In the genomic region with DNA sequence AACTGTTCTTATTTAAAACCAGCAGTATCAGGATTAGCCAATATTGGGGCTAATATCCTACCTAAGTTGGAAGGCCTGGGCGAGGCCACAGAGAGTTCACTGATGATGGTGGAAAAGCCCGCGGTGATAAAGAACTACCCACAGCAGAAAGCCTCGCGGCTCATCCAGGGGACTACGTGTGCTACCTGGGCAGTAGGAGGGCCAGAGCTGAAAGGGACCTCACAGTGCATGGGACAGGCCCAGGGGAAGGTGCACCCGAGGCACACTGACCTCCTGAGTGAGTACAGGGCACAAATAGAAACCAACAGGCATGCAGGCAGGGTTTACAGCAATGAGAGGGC, we compare ENCODE assay signal across 11 cellular contexts. TPM values are rescaled to one million over a fixed set of nuclear protein-coding genes. Genes with fewer than 3 reads are reported as not detected.
DNase-seq lines count a peak whose midpoint lies in the region; ATAC-seq and TF ChIP-seq lines count a peak whose summit lies in the region.
"Had no signal": no experiment of that assay in that cellular context is flagged by ENCODE, and none has a peak within 500 bp of the region (broad histone marks: within the 10 kb centered on the region; RNA-seq: fewer than 3 reads in every experiment).

No MANE protein-coding gene starts in this region.

- peaks cover 28 to 36% of the 10 kb centered on the region in 2 experiments for H3K4me1 Mint-ChIP-seq in H9
- H3K4me1 Mint-ChIP-seq in activated CD8-positive, alpha-beta T cell treated with anti-CD3 and anti-CD28 coated beads for 36 hours (ENCODE audit: low read depth), result peaks cover 23% of the 10 kb centered on the region

- no peak overlapping the region for H3K18ac ChIP-seq in H9 (ENCODE audit: insufficient read length, low read depth, low read length)

- H3K27me3 ChIP-seq in H9 (ENCODE audit: insufficient read depth, low read length) (no peaks in the 10 kb centered on the region; the same call in 1 of the 2 replicates), hepatocyte (peaks cover 38% of the 10 kb centered on the region), sigmoid colon (peaks cover 22 to 56% (median 36%) of the 10 kb centered on the region in 3 donors)

- H2AK5ac ChIP-seq in H9 (ENCODE audit: insufficient read length, low read length), result no peak overlapping the region

- no peak overlapping the region for H4K5ac ChIP-seq in H9 (ENCODE audit: insufficient read length, low read depth, low read length)

- TF ChIP-seq POLR2A in sigmoid colon (IDR thresholded peaks at IDR 0.05), result no peak

- peak overlapping the region; percentile 75 to 90 for H3K4me3 Mint-ChIP-seq in H9
- peak overlapping the region; percentile 64 for H3K4me3 Mint-ChIP-seq in activated CD8-positive, alpha-beta T cell treated with anti-CD3 and anti-CD28 coated beads for 36 hours

- H3K23me2 ChIP-seq in H9 (ENCODE audit: insufficient read length, low read depth, low read length, poor library complexity, severe bottlenecking), result peaks cover 25% of the 10 kb centered on the region

- no peaks in the 10 kb centered on the region for H3K9me2 ChIP-seq in hepatocyte (replicated peaks; ENCODE audit: insufficient read depth)

- CTCF ChIA-PET in activated CD8-positive, alpha-beta T cell treated with anti-CD3 and anti-CD28 coated beads for 36 hours (lab: Charles Lee), result no interaction called here

- no peak overlapping the region for H3K4ac ChIP-seq in H9 (ENCODE audit: low read depth, low read length)

- no peak for DNase-seq in H9
- DNase-seq in activated CD8-positive, alpha-beta T cell treated with anti-CD3 and anti-CD28 coated beads for 36 hours, result no peak
- no peak for DNase-seq in hepatocyte (ENCODE audit: low spot score)
- no peak for DNase-seq in sigmoid colon
- DNase-seq in NK-92 treated with Interleukin-12 subunit alpha and Interleukin-12 subunit beta, amount 100 ng/mL, for 24 hours (lab: John Stamatoyannopoulos, UW), result no peak
- DNase-seq in activated CD4-positive, CD25-positive, alpha-beta regulatory T cell (lab: John Stamatoyannopoulos, UW), result no peak
- DNase-seq: kidney glomerular epithelial cell, SW 1271 had no signal

- H3K36me3 Mint-ChIP-seq in H9 (ENCODE audit: insufficient read depth in 1 of 3, low read depth in 3 of 3), result peaks cover 0 to 8% (median 2%) of the 10 kb centered on the region in 3 experiments; a peak in 5 of 7 replicates
- H3K36me3 Mint-ChIP-seq in activated CD8-positive, alpha-beta T cell treated with anti-CD3 and anti-CD28 coated beads for 36 hours (ENCODE audit: low read depth), result no peaks in the 10 kb centered on the region

- H3K4me2 ChIP-seq in H9 (ENCODE audit: insufficient read depth, insufficient read length, low read length) (peak overlapping the region; percentile 59), hepatocyte (peak overlapping the region; percentile 98)

- H3K27me3 Mint-ChIP-seq in H9 (ENCODE audit: low read depth), result peaks cover 43% of the 10 kb centered on the region
- peaks cover 30% of the 10 kb centered on the region for H3K27me3 Mint-ChIP-seq in activated CD8-positive, alpha-beta T cell treated with anti-CD3 and anti-CD28 coated beads for 36 hours

- no peaks in the 10 kb centered on the region for H3K79me1 ChIP-seq in H9 (ENCODE audit: insufficient read depth, low read depth, low read length, poor library complexity, severe bottlenecking)

- no peak overlapping the region for H4K91ac ChIP-seq in H9 (ENCODE audit: insufficient read length, low read depth, low read length)

- H3T11ph ChIP-seq in H9 (ENCODE audit: low read length), result no peak overlapping the region

- no peaks in the 10 kb centered on the region for H3K79me2 ChIP-seq in H9 (ENCODE audit: insufficient read depth, low read length)
- H3K79me2 ChIP-seq in hepatocyte, result peaks cover 11% of the 10 kb centered on the region

- peaks cover 5% of the 10 kb centered on the region; the same call in 1 of the 2 replicates for H3K4me1 ChIP-seq in H9 (ENCODE audit: insufficient read depth, low read length)
- H3K4me1 ChIP-seq in hepatocyte (ENCODE audit: insufficient read depth), result peaks cover 24% of the 10 kb centered on the region
- H3K4me1 ChIP-seq in sigmoid colon, result peaks cover 0 to 22% (median 17%) of the 10 kb centered on the region in 4 donors

- H2AFZ ChIP-seq in H9 (ENCODE audit: low read length), result no peak overlapping the region
- H2AFZ ChIP-seq in hepatocyte, result peak overlapping the region; percentile 52

- H3K9me3 Mint-ChIP-seq in H9, result peaks cover 0 to 3% of the 10 kb centered on the region in 2 experiments; a peak in 1 of 5 replicates
- H3K9me3 Mint-ChIP-seq in activated CD8-positive, alpha-beta T cell treated with anti-CD3 and anti-CD28 coated beads for 36 hours, result no peaks in the 10 kb centered on the region

- POLR2A ChIA-PET in activated CD8-positive, alpha-beta T cell treated with anti-CD3 and anti-CD28 coated beads for 36 hours (lab: Charles Lee), result no interaction called here

- no peak overlapping the region for H2BK120ac ChIP-seq in H9 (ENCODE audit: low read depth, low read length, poor library complexity, severe bottlenecking)

- no peak overlapping the region for H3K23ac ChIP-seq in H9 (ENCODE audit: insufficient read length, low read depth, low read length)

- no peaks in the 10 kb centered on the region for H3K9me3 ChIP-seq in H9 (ENCODE audit: control insufficient read depth, low read depth, low read length)
- H3K9me3 ChIP-seq in hepatocyte (ENCODE audit: low read depth), result no peaks in the 10 kb centered on the region
- no peaks in the 10 kb centered on the region for H3K9me3 ChIP-seq in sigmoid colon

- H2BK5ac ChIP-seq in H9 (ENCODE audit: insufficient read length, low read length), result no peak overlapping the region

- no CpG with 5 or more reads among the region's 7 CpGs for WGBS in H9 (ENCODE audit: extremely low coverage, insufficient read length, low lambda C conversion rate)
- 65% methylated on average over 7 of the region's 7 CpGs for WGBS in hepatocyte (ENCODE audit: low lambda C conversion rate, missing lambda C conversion rate)
- 76 to 82% methylated on average over 7 of the region's 7 CpGs for WGBS in sigmoid colon, 2 donors

- no peak for TF ChIP-seq EP300 in sigmoid colon (IDR thresholded peaks at IDR 0.05)

- H3K9ac ChIP-seq in H9 (ENCODE audit: extremely low read depth, insufficient read length, low read length), result peak overlapping the region; percentile 9

- no peak overlapping the region for H2BK20ac ChIP-seq in H9 (ENCODE audit: low read depth, low read length, poor library complexity, severe bottlenecking)

- no peak overlapping the region for H3K27ac ChIP-seq in H9 (ENCODE audit: insufficient read length, low read depth, low read length)
- H3K27ac ChIP-seq in hepatocyte, result peak overlapping the region; percentile 46
- H3K27ac ChIP-seq in sigmoid colon, result peak overlapping the region; percentile 59 to 71 (median 66)

- TF ChIP-seq CTCF in H9 (conservative IDR thresholded peaks at IDR 0.05), result no peak
- no peak for TF ChIP-seq CTCF in activated CD8-positive, alpha-beta T cell treated with anti-CD3 and anti-CD28 coated beads for 36 hours (IDR thresholded peaks at IDR 0.05)
- no peak for TF ChIP-seq CTCF in hepatocyte (IDR thresholded peaks at IDR 0.05; ENCODE audit: poor library complexity)
- no peak for TF ChIP-seq CTCF in sigmoid colon (IDR thresholded peaks at IDR 0.05)

- no peak overlapping the region for H3K56ac ChIP-seq in H9 (ENCODE audit: insufficient read length, low read depth, low read length)

- no peak overlapping the region for H4K8ac ChIP-seq in H9 (replicated peaks; ENCODE audit: insufficient read length, low read depth, low read length)

- no peak overlapping the region for H2BK15ac ChIP-seq in H9 (ENCODE audit: low read depth, low read length)

- H3K14ac ChIP-seq in H9 (ENCODE audit: insufficient read depth, low read length), result peak overlapping the region; percentile 3; the same call in 1 of the 2 replicates

- ATAC-seq in activated CD8-positive, alpha-beta T cell treated with anti-CD3 and anti-CD28 coated beads for 36 hours, result no peak
- ATAC-seq in HG02840 (IDR thresholded peaks at IDR 0.05; ENCODE audit: low FRiP score, unreplicated experiment) (no peak), HG03139 (IDR thresholded peaks at IDR 0.05; ENCODE audit: unreplicated experiment) (no peak)

- peak overlapping the region; percentile 94 for H3K4me3 ChIP-seq in hepatocyte
- peak overlapping the region; percentile 2 to 53 (median 44) for H3K4me3 ChIP-seq in sigmoid colon

- no peaks in the 10 kb centered on the region for H4K20me1 ChIP-seq in H9 (ENCODE audit: control insufficient read depth, insufficient read depth, insufficient read length)
- H4K20me1 ChIP-seq in hepatocyte (ENCODE audit: insufficient read depth, poor library complexity, severe bottlenecking), result no peaks in the 10 kb centered on the region

- H2BK12ac ChIP-seq in H9 (ENCODE audit: insufficient read length, low read depth, low read length), result no peak overlapping the region

- intact Hi-C loops in activated CD8-positive, alpha-beta T cell treated with anti-CD3 and anti-CD28 coated beads for 36 hours (cut with micrococcal nuclease), result no loop called here
- intact Hi-C loops in sigmoid colon (cut with DNase I), result no loop called here

- peak overlapping the region in 1 of 3 experiments; percentile 32; a peak in 2 of 7 replicates for H3K27ac Mint-ChIP-seq in H9
- peak overlapping the region; percentile 24 for H3K27ac Mint-ChIP-seq in activated CD8-positive, alpha-beta T cell treated with anti-CD3 and anti-CD28 coated beads for 36 hours

- H3K36me3 ChIP-seq in hepatocyte (replicated peaks; ENCODE audit: insufficient read depth, low read depth), result no peaks in the 10 kb centered on the region
- H3K36me3 ChIP-seq in sigmoid colon, result no peaks in the 10 kb centered on the region

RNA-seq across cellular contexts. Expression of a gene that starts 1.4 kb away (rescaled TPM):
- total RNA-seq in H9 (2021) (8.1 and 9.4 TPM in 2 replicates), hepatocyte (10.6 and 15.5 TPM in 2 replicates), sigmoid colon (10 to 100 TPM; 14.4 to 23.8 (median 16.9) TPM)
- total RNA-seq in activated CD8-positive, alpha-beta T cell treated with anti-CD3 and anti-CD28 coated beads for 36 hours, result under 1 TPM; 0.25 TPM
- polyA plus RNA-seq in hepatocyte (12.4 and 19.1 TPM in 2 replicates), sigmoid colon (1 to 10 TPM in 2 of 3 donors, under 1 TPM in 1; 0.46 to 4.2 (median 2.1) TPM)
- total RNA-seq: HT1080 had no signal

RNA-seq across cellular contexts. Expression of a gene that starts 31.5 kb away (rescaled TPM):
- total RNA-seq in H9 (2021) (0.79 and 1.8 TPM in 2 replicates), hepatocyte (not detected in 2 replicates), sigmoid colon (1 to 10 TPM in 2 of 4 donors, not detected in 2; 1.4 to 1.8 TPM)
- total RNA-seq in activated CD8-positive, alpha-beta T cell treated with anti-CD3 and anti-CD28 coated beads for 36 hours, result under 1 TPM; 0.16 to 0.90 TPM
- polyA plus RNA-seq in hepatocyte (0.24 and 0.64 TPM in 2 replicates), sigmoid colon (under 1 TPM in 2 of 3 donors, not detected in 1; 0.17 to 0.60 TPM)
- total RNA-seq: HT1080 had no signal
